ENCODE assay signal across 1 cellular context in the genomic region with DNA sequence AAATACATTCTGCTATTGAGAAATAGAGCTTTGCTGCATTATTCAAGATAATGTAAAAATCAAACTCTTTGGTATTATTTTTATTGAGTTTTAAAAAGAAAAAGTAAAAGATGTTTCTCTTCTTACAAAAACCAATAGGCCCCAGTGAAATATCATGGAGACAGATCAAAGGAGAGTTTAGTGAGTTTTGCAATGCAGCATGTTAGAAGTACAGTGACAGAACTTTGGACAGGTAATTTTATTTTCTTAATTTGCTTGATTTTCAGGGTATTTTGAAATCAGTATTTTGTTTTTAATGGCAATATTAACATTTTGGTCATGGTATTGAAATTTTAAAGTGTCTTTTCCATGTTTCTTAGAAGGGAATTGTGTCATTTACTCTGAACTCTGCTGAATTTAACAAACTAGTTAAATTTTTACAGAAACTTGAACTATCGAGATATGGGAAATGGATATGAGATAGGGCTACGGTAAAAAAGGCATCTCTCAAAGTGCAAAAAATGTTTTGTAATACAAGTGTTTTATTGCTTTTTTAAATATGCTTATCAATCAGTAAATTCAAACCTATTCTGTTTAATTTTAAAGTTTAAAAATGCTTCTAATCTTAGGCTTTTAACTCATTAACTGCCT.
TF ChIP-seq lines count a peak whose summit lies in the region.

No MANE protein-coding gene starts in this region.

TF ChIP-seq in HepG2, 621 proteins besides CTCF, POLR2A, EP300 and RAD21 (continued from another document):
- TF ChIP-seq, protein P1, sequence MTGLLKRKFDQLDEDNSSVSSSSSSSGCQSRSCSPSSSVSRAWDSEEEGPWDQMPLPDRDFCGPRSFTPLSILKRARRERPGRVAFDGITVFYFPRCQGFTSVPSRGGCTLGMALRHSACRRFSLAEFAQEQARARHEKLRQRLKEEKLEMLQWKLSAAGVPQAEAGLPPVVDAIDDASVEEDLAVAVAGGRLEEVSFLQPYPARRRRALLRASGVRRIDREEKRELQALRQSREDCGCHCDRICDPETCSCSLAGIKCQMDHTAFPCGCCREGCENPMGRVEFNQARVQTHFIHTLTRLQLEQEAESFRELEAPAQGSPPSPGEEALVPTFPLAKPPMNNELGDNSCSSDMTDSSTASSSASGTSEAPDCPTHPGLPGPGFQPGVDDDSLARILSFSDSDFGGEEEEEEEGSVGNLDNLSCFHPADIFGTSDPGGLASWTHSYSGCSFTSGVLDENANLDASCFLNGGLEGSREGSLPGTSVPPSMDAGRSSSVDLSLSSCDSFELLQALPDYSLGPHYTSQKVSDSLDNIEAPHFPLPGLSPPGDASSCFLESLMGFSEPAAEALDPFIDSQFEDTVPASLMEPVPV (CRISPR knock-in tag; IDR thresholded peaks at IDR 0.05) = no peak
- TF ChIP-seq, protein P2, sequence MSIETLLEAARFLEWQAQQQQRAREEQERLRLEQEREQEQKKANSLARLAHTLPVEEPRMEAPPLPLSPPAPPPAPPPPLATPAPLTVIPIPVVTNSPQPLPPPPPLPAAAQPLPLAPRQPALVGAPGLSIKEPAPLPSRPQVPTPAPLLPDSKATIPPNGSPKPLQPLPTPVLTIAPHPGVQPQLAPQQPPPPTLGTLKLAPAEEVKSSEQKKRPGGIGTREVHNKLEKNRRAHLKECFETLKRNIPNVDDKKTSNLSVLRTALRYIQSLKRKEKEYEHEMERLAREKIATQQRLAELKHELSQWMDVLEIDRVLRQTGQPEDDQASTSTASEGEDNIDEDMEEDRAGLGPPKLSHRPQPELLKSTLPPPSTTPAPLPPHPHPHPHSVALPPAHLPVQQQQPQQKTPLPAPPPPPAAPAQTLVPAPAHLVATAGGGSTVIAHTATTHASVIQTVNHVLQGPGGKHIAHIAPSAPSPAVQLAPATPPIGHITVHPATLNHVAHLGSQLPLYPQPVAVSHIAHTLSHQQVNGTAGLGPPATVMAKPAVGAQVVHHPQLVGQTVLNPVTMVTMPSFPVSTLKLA (IDR thresholded peaks at IDR 0.05) = no peak
- TF ChIP-seq ZNF790 (CRISPR knock-in tag; IDR thresholded peaks at IDR 0.05; ENCODE audit: borderline replicate concordance) (no peak), ZNF558 (CRISPR knock-in tag; IDR thresholded peaks at IDR 0.05; ENCODE audit: borderline replicate concordance) (no peak), PHB2 (IDR thresholded peaks at IDR 0.05; ENCODE audit: partially characterized antibody) (no peak)
- TF ChIP-seq, protein P3, sequence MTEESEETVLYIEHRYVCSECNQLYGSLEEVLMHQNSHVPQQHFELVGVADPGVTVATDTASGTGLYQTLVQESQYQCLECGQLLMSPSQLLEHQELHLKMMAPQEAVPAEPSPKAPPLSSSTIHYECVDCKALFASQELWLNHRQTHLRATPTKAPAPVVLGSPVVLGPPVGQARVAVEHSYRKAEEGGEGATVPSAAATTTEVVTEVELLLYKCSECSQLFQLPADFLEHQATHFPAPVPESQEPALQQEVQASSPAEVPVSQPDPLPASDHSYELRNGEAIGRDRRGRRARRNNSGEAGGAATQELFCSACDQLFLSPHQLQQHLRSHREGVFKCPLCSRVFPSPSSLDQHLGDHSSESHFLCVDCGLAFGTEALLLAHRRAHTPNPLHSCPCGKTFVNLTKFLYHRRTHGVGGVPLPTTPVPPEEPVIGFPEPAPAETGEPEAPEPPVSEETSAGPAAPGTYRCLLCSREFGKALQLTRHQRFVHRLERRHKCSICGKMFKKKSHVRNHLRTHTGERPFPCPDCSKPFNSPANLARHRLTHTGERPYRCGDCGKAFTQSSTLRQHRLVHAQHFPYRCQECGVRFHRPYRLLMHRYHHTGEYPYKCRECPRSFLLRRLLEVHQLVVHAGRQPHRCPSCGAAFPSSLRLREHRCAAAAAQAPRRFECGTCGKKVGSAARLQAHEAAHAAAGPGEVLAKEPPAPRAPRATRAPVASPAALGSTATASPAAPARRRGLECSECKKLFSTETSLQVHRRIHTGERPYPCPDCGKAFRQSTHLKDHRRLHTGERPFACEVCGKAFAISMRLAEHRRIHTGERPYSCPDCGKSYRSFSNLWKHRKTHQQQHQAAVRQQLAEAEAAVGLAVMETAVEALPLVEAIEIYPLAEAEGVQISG (CRISPR knock-in tag; IDR thresholded peaks at IDR 0.05) = no peak
- TF ChIP-seq, protein P4, sequence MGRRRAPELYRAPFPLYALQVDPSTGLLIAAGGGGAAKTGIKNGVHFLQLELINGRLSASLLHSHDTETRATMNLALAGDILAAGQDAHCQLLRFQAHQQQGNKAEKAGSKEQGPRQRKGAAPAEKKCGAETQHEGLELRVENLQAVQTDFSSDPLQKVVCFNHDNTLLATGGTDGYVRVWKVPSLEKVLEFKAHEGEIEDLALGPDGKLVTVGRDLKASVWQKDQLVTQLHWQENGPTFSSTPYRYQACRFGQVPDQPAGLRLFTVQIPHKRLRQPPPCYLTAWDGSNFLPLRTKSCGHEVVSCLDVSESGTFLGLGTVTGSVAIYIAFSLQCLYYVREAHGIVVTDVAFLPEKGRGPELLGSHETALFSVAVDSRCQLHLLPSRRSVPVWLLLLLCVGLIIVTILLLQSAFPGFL (CRISPR knock-in tag; IDR thresholded peaks at IDR 0.05) = no peak
- TF ChIP-seq, protein P5, sequence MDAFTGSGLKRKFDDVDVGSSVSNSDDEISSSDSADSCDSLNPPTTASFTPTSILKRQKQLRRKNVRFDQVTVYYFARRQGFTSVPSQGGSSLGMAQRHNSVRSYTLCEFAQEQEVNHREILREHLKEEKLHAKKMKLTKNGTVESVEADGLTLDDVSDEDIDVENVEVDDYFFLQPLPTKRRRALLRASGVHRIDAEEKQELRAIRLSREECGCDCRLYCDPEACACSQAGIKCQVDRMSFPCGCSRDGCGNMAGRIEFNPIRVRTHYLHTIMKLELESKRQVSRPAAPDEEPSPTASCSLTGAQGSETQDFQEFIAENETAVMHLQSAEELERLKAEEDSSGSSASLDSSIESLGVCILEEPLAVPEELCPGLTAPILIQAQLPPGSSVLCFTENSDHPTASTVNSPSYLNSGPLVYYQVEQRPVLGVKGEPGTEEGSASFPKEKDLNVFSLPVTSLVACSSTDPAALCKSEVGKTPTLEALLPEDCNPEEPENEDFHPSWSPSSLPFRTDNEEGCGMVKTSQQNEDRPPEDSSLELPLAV (CRISPR knock-in tag; conservative IDR thresholded peaks at IDR 0.05; ENCODE audit: low read depth) = no peak
